ENCODE assay signal across 22 cellular contexts in genomic region chr20:36756482-36756881, GRCh38. TPM values are rescaled to one million over a fixed set of nuclear protein-coding genes. Genes with fewer than 3 reads are reported as not detected.
A peak's percentile ranks its signal among the peaks of the same experiment; 100 is the strongest.
DNase-seq lines count a peak whose midpoint lies in the region; ATAC-seq and TF ChIP-seq lines count a peak whose summit lies in the region.
"Had no signal": no experiment of that assay in that cellular context is flagged by ENCODE, and none has a peak within 500 bp of the region (broad histone marks: within the 10 kb centered on the region; RNA-seq: fewer than 3 reads in every experiment).

No MANE protein-coding gene starts in this region.

- H3K4me1 Mint-ChIP-seq in CD14-positive monocyte: peaks cover 41% of the 10 kb centered on the region
- H3K4me1 Mint-ChIP-seq in IgD-negative memory B cell: peaks cover 19 to 21% (median 21%) of the 10 kb centered on the region in 3 donors

- ATAC-seq in left lung (peak; percentile 10), GM18505 (IDR thresholded peaks at IDR 0.05; ENCODE audit: unreplicated experiment) (no peak)
- ATAC-seq: HCT116, K562 had no signal

- peaks cover 0 to 26% of the 10 kb centered on the region in 2 donors for H3K36me3 ChIP-seq in left lung
- peaks cover 0 to 33% (median 15%) of the 10 kb centered on the region in 5 donors for H3K36me3 ChIP-seq in subcutaneous abdominal adipose tissue (ENCODE audit: control insufficient read depth in 5 of 5, insufficient read depth in 5 of 5, low read length in 5 of 5)

- peaks cover 4 to 27% of the 10 kb centered on the region in 2 donors for H3K4me1 ChIP-seq in left lung
- H3K4me1 ChIP-seq in subcutaneous abdominal adipose tissue (ENCODE audit: control insufficient read depth in 5 of 5, insufficient read depth in 5 of 5, low read length in 5 of 5): peaks cover 0 to 17% (median 0%) of the 10 kb centered on the region in 5 donors

- peak overlapping the region; percentile 88 to 96 (median 95) for H3K27ac Mint-ChIP-seq in CD14-positive monocyte
- peak overlapping the region; percentile 40 to 73 (median 63) for H3K27ac Mint-ChIP-seq in IgD-negative memory B cell
- H3K27ac Mint-ChIP-seq: CD4-positive, CD25-positive, alpha-beta regulatory T cell had no signal

- TF ChIP-seq CTCF in CD14-positive monocyte (IDR thresholded peaks at IDR 0.05) (no peak), left lung (IDR thresholded peaks at IDR 0.05) (no peak)

- peaks cover 0 to 3% (median 0%) of the 10 kb centered on the region in 7 donors for H3K9me3 Mint-ChIP-seq in CD14-positive monocyte
- H3K9me3 Mint-ChIP-seq in IgD-negative memory B cell: no peaks in the 10 kb centered on the region
- H3K9me3 Mint-ChIP-seq: CD4-positive, CD25-positive, alpha-beta regulatory T cell had no signal

- H3K4me3 ChIP-seq in left lung: no peak overlapping the region
- H3K4me3 ChIP-seq in subcutaneous abdominal adipose tissue (ENCODE audit: low read depth in 1 of 5, low read length in 5 of 5): no peak overlapping the region
- H3K4me3 ChIP-seq: K562 had no signal

- H3K27me3 ChIP-seq in left lung: no peaks in the 10 kb centered on the region
- H3K27me3 ChIP-seq in subcutaneous abdominal adipose tissue (ENCODE audit: control insufficient read depth in 5 of 5, insufficient read depth in 4 of 5, low read length in 5 of 5): no peaks in the 10 kb centered on the region

- no peak for DNase-seq in CD14-positive monocyte (ENCODE audit: low spot score)
- DNase-seq in left lung: no peak
- no peak for DNase-seq in posterior cingulate gyrus
- DNase-seq in middle frontal gyrus (ENCODE audit: extremely low spot score, low spot score): no peak
- DNase-seq: CD4-positive, CD25-positive, alpha-beta regulatory T cell; COR-L47; DMS 273 treated with DMSO at 0.1 percent for 48 hours; DND-41; GOT3; NCI-H1105 treated with DMSO at 0.1 percent for 48 hours; NCI-H1694 treated with DMSO at 0.1 percent for 48 hours; NCI-H2107; NCI-H510A; NCI-H748 treated with DMSO at 0.1 percent for 48 hours; NK-92 treated with Interleukin-12 subunit alpha and Interleukin-12 subunit beta, amount 100 ng/mL, for 24 hours; Right ventricle myocardium superior; SK-N-SH had no signal

- no peak for TF ChIP-seq POLR2A in GM18505 (IDR thresholded peaks at IDR 0.05; ENCODE audit: borderline replicate concordance, extremely low read depth, insufficient read depth, insufficient read length)

- H3K27me3 Mint-ChIP-seq in CD14-positive monocyte (ENCODE audit: low read depth in 3 of 3) (no peaks in the 10 kb centered on the region), IgD-negative memory B cell (peaks cover 2% of the 10 kb centered on the region)
- H3K27me3 Mint-ChIP-seq: CD4-positive, CD25-positive, alpha-beta regulatory T cell had no signal

- H3K27ac ChIP-seq in left lung (peak overlapping the region in 1 of 2 donors; percentile 88), subcutaneous abdominal adipose tissue (ENCODE audit: low read depth, low read length) (peak overlapping the region; percentile 71)

- H3K9me3 ChIP-seq in left lung (no peaks in the 10 kb centered on the region), subcutaneous abdominal adipose tissue (ENCODE audit: control insufficient read depth in 5 of 5, low read length in 5 of 5) (no peaks in the 10 kb centered on the region)
- H3K9me3 ChIP-seq: SK-N-SH had no signal

- H3K4me3 Mint-ChIP-seq in CD14-positive monocyte: peak overlapping the region in 1 of 2 donors; percentile 26
- H3K4me3 Mint-ChIP-seq in IgD-negative memory B cell: peak overlapping the region in 2 of 4 donors; percentile 10 to 13
- H3K4me3 Mint-ChIP-seq: CD4-positive, CD25-positive, alpha-beta regulatory T cell had no signal

- intact Hi-C loops in CD14-positive monocyte (cut with micrococcal nuclease): loop anchor here in 1 of 2 donors (10.0 kb wide), 1 partner anchor 202 kb away; no protein-coding TSS in a partner anchor
- intact Hi-C loops in left lung (cut with DNase I): no loop called here
- intact Hi-C loops in posterior cingulate gyrus (cut with DNase I): loop anchor here (5.0 kb wide), 1 partner anchor 149 kb away; the partner anchor contains the start of gene RAB5IF

- no peak overlapping the region for H3K9ac ChIP-seq in subcutaneous abdominal adipose tissue (ENCODE audit: low read length in 5 of 5)
- H3K9ac ChIP-seq: SK-N-SH had no signal

- peaks cover 23 to 37% of the 10 kb centered on the region in 2 donors for H3K36me3 Mint-ChIP-seq in CD14-positive monocyte
- peaks cover 7% of the 10 kb centered on the region for H3K36me3 Mint-ChIP-seq in IgD-negative memory B cell

RNA-seq across cellular contexts. Expression of gene NDRG3, which starts 10.6 kb away (rescaled TPM):
- polyA plus RNA-seq in CD14-positive monocyte: 10 to 100 TPM; 21.7 to 23.2 TPM
- polyA plus RNA-seq in IgD-negative memory B cell: 35.4 TPM
- 10 to 100 TPM; 28.6 to 37.9 TPM for total RNA-seq in left lung

RNA-seq across cellular contexts. Expression of gene DSN1, which starts 17.1 kb away (rescaled TPM):
- 1 to 10 TPM; 5.1 to 5.2 TPM for polyA plus RNA-seq in CD14-positive monocyte
- polyA plus RNA-seq in IgD-negative memory B cell: 15.4 TPM
- total RNA-seq in left lung: 10 to 100 TPM; 14.5 to 16.6 TPM
